ENCODE assay signal across 16 cellular contexts in genomic region chr10:93026072-93026471, GRCh38. TPM values are rescaled to one million over a fixed set of nuclear protein-coding genes. Genes with fewer than 3 reads are reported as not detected.
DNase-seq lines count a peak whose midpoint lies in the region; ATAC-seq, FAIRE-seq and TF ChIP-seq lines count a peak whose summit lies in the region.
"Had no signal": no experiment of that assay in that cellular context is flagged by ENCODE, and none has a peak within 500 bp of the region (broad histone marks: within the 10 kb centered on the region; RNA-seq: fewer than 3 reads in every experiment).

No MANE protein-coding gene starts in this region.

- intact Hi-C loops in K562 (cut with micrococcal nuclease) = no loop called here
- intact Hi-C loops in HepG2 (cut with micrococcal nuclease; ENCODE audit: unreplicated experiment) = loop anchor here (1.0 kb wide), 1 partner anchor 15 kb away; no protein-coding TSS in a partner anchor
- intact Hi-C loops in stomach (cut with DNase I; ENCODE audit: low total_unique reads) = no loop called here
- intact Hi-C loops in heart left ventricle (cut with DNase I) = no loop called here

- H3K36me3 ChIP-seq in K562 (ENCODE audit: control insufficient read depth, insufficient read depth, low read length) = peaks cover 22% of the 10 kb centered on the region; the same call in 2 of the 3 replicates
- no peaks in the 10 kb centered on the region; a peak in 1 of 5 replicates for H3K36me3 ChIP-seq in HepG2 (replicated peaks in 1 of 2; ENCODE audit: control insufficient read depth in 1 of 2, insufficient read depth in 2 of 2, low read length in 2 of 2)
- H3K36me3 ChIP-seq in stomach = peaks cover 0 to 22% (median 6%) of the 10 kb centered on the region in 4 donors
- H3K36me3 ChIP-seq in heart left ventricle = peaks cover 0 to 21% (median 0%) of the 10 kb centered on the region in 9 donors

- DNase-seq in D721Med (ENCODE audit: insufficient read length, low spot score) = no peak
- DNase-seq in H54 (ENCODE audit: insufficient read length, low spot score) = no peak
- DNase-seq in K562 (ENCODE audit: extremely low read depth in 1 of 4, low spot score in 3 of 4) = no peak
- DNase-seq in HepG2 (ENCODE audit: low spot score) = no peak
- no peak for DNase-seq in AG08395 (ENCODE audit: low spot score)
- DNase-seq in stomach = no peak
- no peak for DNase-seq in heart left ventricle
- DNase-seq: Caco-2; CD8-positive, alpha-beta memory T cell; DMS79; GM23248; H9 had no signal

- in situ Hi-C loops in K562 (cut with MboI) = no loop called here
- in situ Hi-C loops in HepG2 (cut with HindIII; ENCODE audit: extremely low pct_ligation_motif_present, low pct_unique_long_range_greater_than_20kb) = no loop called here

- H4K20me1 ChIP-seq in K562 (replicated peaks; ENCODE audit: control insufficient read depth, insufficient read depth, low read length) (no peaks in the 10 kb centered on the region), HepG2 (ENCODE audit: insufficient read depth, low read length) (no peaks in the 10 kb centered on the region)

- TF ChIP-seq CTCF in D721Med (IDR thresholded peaks at IDR 0.05; ENCODE audit: insufficient read depth, missing control alignments) = no peak
- no peak for TF ChIP-seq CTCF in K562 (IDR thresholded peaks at IDR 0.05 in 2 of 3, conservative IDR thresholded peaks at IDR 0.05 in 1 of 3; ENCODE audit: insufficient read depth in 2 of 3, low read depth in 1 of 3, low read length in 3 of 3)
- no peak for TF ChIP-seq CTCF in HepG2 (CRISPR knock-in tag; IDR thresholded peaks at IDR 0.05)
- TF ChIP-seq CTCF in stomach (IDR thresholded peaks at IDR 0.05) = no peak
- no peak for TF ChIP-seq CTCF in heart left ventricle (IDR thresholded peaks at IDR 0.05)

- TF ChIP-seq EP300 in K562 (IDR thresholded peaks at IDR 0.05; ENCODE audit: low read length) (no peak), HepG2 (IDR thresholded peaks at IDR 0.05; ENCODE audit: low read depth in 2 of 2, low read length in 2 of 2) (no peak), HepG2 (CRISPR knock-in tag; IDR thresholded peaks at IDR 0.05; ENCODE audit: borderline replicate concordance) (no peak), stomach (IDR thresholded peaks at IDR 0.05) (no peak)

- H3K4me1 ChIP-seq in K562 (replicated peaks in 1 of 2; ENCODE audit: control insufficient read depth in 2 of 2, insufficient read depth in 2 of 2, low read length in 2 of 2) (no peaks in the 10 kb centered on the region; a peak in 1 of 5 replicates), HepG2 (ENCODE audit: insufficient read depth, low read length) (peaks cover 20% of the 10 kb centered on the region), stomach (no peaks in the 10 kb centered on the region), heart left ventricle (no peaks in the 10 kb centered on the region)

- ATAC-seq in K562 = no peak
- ATAC-seq in HepG2 = no peak
- ATAC-seq in heart left ventricle = no peak
- ATAC-seq: GM12878 had no signal

- POLR2A ChIA-PET in K562 (lab: Yijun Ruan, JAX) = no interaction called here
- POLR2A ChIA-PET in HepG2 (lab: Yijun Ruan, JAX) = no interaction called here

- H2AFZ ChIP-seq in K562 (ENCODE audit: low read depth, low read length) (no peak overlapping the region), HepG2 (ENCODE audit: low read length) (no peak overlapping the region)
- H2AFZ ChIP-seq: GM23248 had no signal

- FAIRE-seq in D721Med (lab: Jason Lieb, UNC) (peak; percentile 53), H54 (lab: Jason Lieb, UNC) (peak; percentile 86), K562 (lab: Jason Lieb, UNC) (no peak), HepG2 (lab: Jason Lieb, UNC) (no peak)
- FAIRE-seq: GM12878 had no signal

- H3K4me2 ChIP-seq in K562 (ENCODE audit: insufficient read depth, low read length) (no peak overlapping the region), HepG2 (ENCODE audit: low read depth, low read length) (no peak overlapping the region)

- H3K9ac ChIP-seq in K562 (ENCODE audit: insufficient read depth in 1 of 2, low read depth in 2 of 2, low read length in 2 of 2) (no peak overlapping the region), HepG2 (ENCODE audit: insufficient read depth, low read depth, low read length) (no peak overlapping the region)
- H3K9ac ChIP-seq: GM23248 had no signal

- TF ChIP-seq RAD21 in K562 (CRISPR knock-in tag; conservative IDR thresholded peaks at IDR 0.05 in 1 of 2, IDR thresholded peaks at IDR 0.05 in 1 of 2) = no peak
- TF ChIP-seq RAD21 in HepG2 (CRISPR knock-in tag; IDR thresholded peaks at IDR 0.05) = no peak

- TF ChIP-seq POLR2A in H54 (IDR thresholded peaks at IDR 0.05; ENCODE audit: low read depth, low read length) = no peak
- no peak for TF ChIP-seq POLR2A in K562 (conservative IDR thresholded peaks at IDR 0.05)
- no peak for TF ChIP-seq POLR2A in HepG2 (IDR thresholded peaks at IDR 0.05; ENCODE audit: insufficient read depth in 1 of 2, low read depth in 2 of 2, low read length in 2 of 2)
- TF ChIP-seq POLR2A in stomach (IDR thresholded peaks at IDR 0.05) = no peak
- no peak for TF ChIP-seq POLR2A in heart left ventricle (IDR thresholded peaks at IDR 0.05)

- WGBS in K562 (ENCODE audit: insufficient coverage, low coverage, missing lambda C conversion rate) = 46% methylated on average over 2 of the region's 2 CpGs
- WGBS in HepG2 (ENCODE audit: low lambda C conversion rate) = 58% methylated on average over 2 of the region's 2 CpGs
- 54 to 66% (median 56%) methylated on average over 2 of the region's 2 CpGs for WGBS in stomach, 5 donors
- 85 to 93% (median 90%) methylated on average over 2 of the region's 2 CpGs for WGBS in heart left ventricle, 4 donors

- BruUV-seq in K562 (replicated peaks; lab: Mats Ljungman, UMichigan) (no TSS peak), HepG2 (replicated peaks; lab: Mats Ljungman, UMichigan) (no TSS peak)

- no peak overlapping the region for H3K27ac ChIP-seq in K562 (ENCODE audit: extremely low read depth, low read depth, low read length)
- H3K27ac ChIP-seq in HepG2 (ENCODE audit: extremely low read length, insufficient read depth, low read length) = no peak overlapping the region
- H3K27ac ChIP-seq in stomach = no peak overlapping the region
- H3K27ac ChIP-seq in heart left ventricle = no peak overlapping the region
- H3K27ac ChIP-seq: GM23248 had no signal

- no peaks in the 10 kb centered on the region for H3K9me1 ChIP-seq in K562 (ENCODE audit: control insufficient read depth, insufficient read depth, low read length)

- no peaks in the 10 kb centered on the region for H3K79me2 ChIP-seq in K562 (ENCODE audit: control insufficient read depth, insufficient read depth, low read length)
- H3K79me2 ChIP-seq in HepG2 (ENCODE audit: insufficient read depth, low read length) = no peaks in the 10 kb centered on the region

- H3K9me3 ChIP-seq in K562 (replicated peaks; ENCODE audit: control insufficient read depth, insufficient read depth, low read depth, low read length) (no peaks in the 10 kb centered on the region; the same call in 1 of the 2 replicates), HepG2 (ENCODE audit: low read length) (no peaks in the 10 kb centered on the region), stomach (peaks cover 0 to 5% (median 0%) of the 10 kb centered on the region in 4 donors), heart left ventricle (peaks cover 0 to 12% (median 4%) of the 10 kb centered on the region in 12 donors)

- CTCF ChIA-PET in K562 (lab: Yijun Ruan, JAX; ENCODE audit: low intra/inter-chr PET ratio) = no interaction called here
- CTCF ChIA-PET in HepG2 (lab: Yijun Ruan, JAX; ENCODE audit: low intra/inter-chr PET ratio, low total read pairs) = no interaction called here

- H3K4me3 ChIP-seq in K562 (no peak overlapping the region), HepG2 (replicated peaks in 1 of 3; ENCODE audit: insufficient read depth in 1 of 3, low read depth in 2 of 3, low read length in 3 of 3) (no peak overlapping the region), stomach (no peak overlapping the region), heart left ventricle (no peak overlapping the region)
- H3K4me3 ChIP-seq: GM12878, GM23248 had no signal

- H3K27me3 ChIP-seq in K562 (ENCODE audit: control insufficient read depth in 2 of 2, insufficient read depth in 2 of 2, low read length in 2 of 2) (no peaks in the 10 kb centered on the region), HepG2 (ENCODE audit: control insufficient read depth in 1 of 2, insufficient read depth in 2 of 2, low read length in 2 of 2) (no peaks in the 10 kb centered on the region), stomach (no peaks in the 10 kb centered on the region), heart left ventricle (no peaks in the 10 kb centered on the region)

RNA-seq across cellular contexts. Expression of gene CYP26C1, which starts 34.5 kb away (rescaled TPM):
- total RNA-seq in K562 (2011; cell fraction: chromatin; rRNA removed; ENCODE audit: low replicate concordance) = 0.72 and 1.5 TPM in 2 replicates
- 0.26 and 0.83 TPM in 2 replicates for total RNA-seq in K562 (2011; cell fraction: nucleolus; rRNA removed)
- total RNA-seq in K562 (2011; cell fraction: nucleoplasm; rRNA removed) = 0.59 and 0.84 TPM in 2 replicates
- total RNA-seq in K562 (2014; rRNA removed) (0.08 and 0.09 TPM in 2 replicates), K562 (2014; rRNA removed; fragmentation: Illumina TruSeq; extraction: Trizol) (not detected in 2 replicates), K562 (2015; rRNA removed; fragmentation: Illumina TruSeq; extraction: Trizol) (0.07 and 0.08 TPM in 2 replicates), K562 (2021) (0.07 and 0.16 TPM in 2 replicates), HepG2 (2016; rRNA removed; fragmentation: Illumina TruSeq; extraction: Trizol) (0.02 TPM in 1 of 2 replicates, not detected in the other), stomach (1 to 10 TPM in 1 of 5 donors, not detected in 4; 7.0 TPM), heart left ventricle (under 1 TPM in 1 of 9 donors, not detected in 8; 0.07 TPM)
- polyA plus RNA-seq in K562 (2011; rRNA removed) (not detected in 2 replicates), K562 (2014; fragmentation: Illumina TruSeq; extraction: Trizol) (not detected in 2 replicates), K562 (2014; fragmentation: Nextera tagmentation; extraction: Ambion mirVana) (not detected), K562 (2014; rRNA removed) (not detected in 2 replicates), HepG2 (2011; rRNA removed) (not detected in 2 replicates), stomach (not detected), heart left ventricle (not detected)
- not detected in 2 replicates for polyA plus RNA-seq in K562 (2011; cell fraction: cytosol; rRNA removed)
- polyA plus RNA-seq in K562 (2011; cell fraction: nucleus; rRNA removed) = 0.08 and 0.13 TPM in 2 replicates
- 0.04 TPM in 1 of 2 replicates, not detected in the other for polyA plus RNA-seq in K562 (2012)
- 0.04 and 0.06 TPM in 2 replicates for polyA minus RNA-seq in K562 (2011; rRNA and poly(A)+ RNA removed)
- polyA minus RNA-seq in K562 (2011; cell fraction: cytosol; rRNA and poly(A)+ RNA removed) = not detected in 2 replicates
- 0.67 and 1.00 TPM in 2 replicates for polyA minus RNA-seq in K562 (2011; cell fraction: nucleus; rRNA and poly(A)+ RNA removed)
- total RNA-seq in HepG2 (2016; cell fraction: cytosol; rRNA removed; fragmentation: Illumina TruSeq; extraction: Trizol; ENCODE audit: low read depth) = not detected in 2 replicates
- 0.02 TPM in 1 of 2 replicates, not detected in the other for total RNA-seq in HepG2 (2016; cell fraction: insoluble cytoplasmic fraction; rRNA removed; fragmentation: Illumina TruSeq; extraction: Trizol)
- not detected in 2 replicates for total RNA-seq in HepG2 (2016; cell fraction: membrane; rRNA removed; fragmentation: Illumina TruSeq; extraction: Trizol)
- 0.12 and 0.19 TPM in 2 replicates for total RNA-seq in HepG2 (2016; cell fraction: nucleus; rRNA removed; fragmentation: Illumina TruSeq; extraction: Trizol)
- polyA plus RNA-seq in HepG2 (2011; cell fraction: cytosol; rRNA removed) = not detected in 2 replicates
- polyA plus RNA-seq in HepG2 (2011; cell fraction: nucleus; rRNA removed) = 0.35 and 0.42 TPM in 2 replicates
- polyA plus RNA-seq in HepG2 (2012) = not detected in 2 replicates
- not detected in 2 replicates for polyA plus RNA-seq in HepG2 (2016; cell fraction: cytosol; fragmentation: Illumina TruSeq; extraction: Trizol; ENCODE audit: low read depth)
- not detected in 2 replicates for polyA plus RNA-seq in HepG2 (2016; cell fraction: insoluble cytoplasmic fraction; fragmentation: Illumina TruSeq; extraction: Trizol; ENCODE audit: low read depth)
- polyA plus RNA-seq in HepG2 (2016; cell fraction: membrane; fragmentation: Illumina TruSeq; extraction: Trizol; ENCODE audit: low read depth) = not detected in 2 replicates
- polyA plus RNA-seq in HepG2 (2016; cell fraction: nucleus; fragmentation: Illumina TruSeq; extraction: Trizol; ENCODE audit: insufficient read depth, low read depth) = not detected in 2 replicates
- 0.07 and 0.26 TPM in 2 replicates for polyA minus RNA-seq in HepG2 (2011; rRNA and poly(A)+ RNA removed; ENCODE audit: low replicate concordance)
- not detected in 2 replicates for polyA minus RNA-seq in HepG2 (2011; cell fraction: cytosol; rRNA and poly(A)+ RNA removed)
- 0.87 and 1.5 TPM in 2 replicates for polyA minus RNA-seq in HepG2 (2011; cell fraction: nucleus; rRNA and poly(A)+ RNA removed)
- total RNA-seq: CD8-positive, alpha-beta memory T cell; G401; GM23248 had no signal
- polyA plus RNA-seq: AG04450; CD14-positive monocyte; CD8-positive, alpha-beta memory T cell; GM12878; GM23248 had no signal

RNA-seq across cellular contexts. Expression of gene CYP26A1, which starts 47.6 kb away (rescaled TPM):
- 5.2 and 7.0 TPM in 2 replicates for total RNA-seq in K562 (2011; cell fraction: chromatin; rRNA removed; ENCODE audit: low replicate concordance)
- total RNA-seq in K562 (2011; cell fraction: nucleolus; rRNA removed) = 4.5 and 10.0 TPM in 2 replicates
- total RNA-seq in K562 (2011; cell fraction: nucleoplasm; rRNA removed) = 2.8 and 5.3 TPM in 2 replicates
- total RNA-seq in K562 (2014; rRNA removed) (1.4 and 1.6 TPM in 2 replicates), K562 (2014; rRNA removed; fragmentation: Illumina TruSeq; extraction: Trizol) (1.2 and 1.4 TPM in 2 replicates), K562 (2015; rRNA removed; fragmentation: Illumina TruSeq; extraction: Trizol) (5.0 and 5.2 TPM in 2 replicates), K562 (2021) (1.6 and 2.5 TPM in 2 replicates), HepG2 (2016; rRNA removed; fragmentation: Illumina TruSeq; extraction: Trizol) (not detected in 2 replicates), stomach (not detected), heart left ventricle (not detected)
- polyA plus RNA-seq in K562 (2011; rRNA removed) (4.0 and 5.1 TPM in 2 replicates), K562 (2014; fragmentation: Illumina TruSeq; extraction: Trizol) (0.54 and 1.5 TPM in 2 replicates), K562 (2014; fragmentation: Nextera tagmentation; extraction: Ambion mirVana) (under 1 TPM; 0.11 to 0.38 TPM), K562 (2014; rRNA removed) (1.6 TPM in 2 replicates), HepG2 (2011; rRNA removed) (0.15 and 0.31 TPM in 2 replicates), stomach (under 1 TPM in 1 of 3 donors, not detected in 2; 0.15 TPM), heart left ventricle (not detected)
- polyA plus RNA-seq in K562 (2011; cell fraction: cytosol; rRNA removed) = 2.3 and 5.8 TPM in 2 replicates
- 10.4 and 19.4 TPM in 2 replicates for polyA plus RNA-seq in K562 (2011; cell fraction: nucleus; rRNA removed)
- 2.4 and 3.1 TPM in 2 replicates for polyA plus RNA-seq in K562 (2012)
- polyA minus RNA-seq in K562 (2011; rRNA and poly(A)+ RNA removed) = 0.98 and 1.4 TPM in 2 replicates
- polyA minus RNA-seq in K562 (2011; cell fraction: cytosol; rRNA and poly(A)+ RNA removed) = 0.86 and 1.3 TPM in 2 replicates
- 3.7 and 4.4 TPM in 2 replicates for polyA minus RNA-seq in K562 (2011; cell fraction: nucleus; rRNA and poly(A)+ RNA removed)
- not detected in 2 replicates for total RNA-seq in HepG2 (2016; cell fraction: cytosol; rRNA removed; fragmentation: Illumina TruSeq; extraction: Trizol; ENCODE audit: low read depth)
- not detected in 2 replicates for total RNA-seq in HepG2 (2016; cell fraction: insoluble cytoplasmic fraction; rRNA removed; fragmentation: Illumina TruSeq; extraction: Trizol)
- not detected in 2 replicates for total RNA-seq in HepG2 (2016; cell fraction: membrane; rRNA removed; fragmentation: Illumina TruSeq; extraction: Trizol)
- not detected in 2 replicates for total RNA-seq in HepG2 (2016; cell fraction: nucleus; rRNA removed; fragmentation: Illumina TruSeq; extraction: Trizol)
- polyA plus RNA-seq in HepG2 (2011; cell fraction: cytosol; rRNA removed) = 0.14 and 0.48 TPM in 2 replicates
- 1.4 and 1.6 TPM in 2 replicates for polyA plus RNA-seq in HepG2 (2011; cell fraction: nucleus; rRNA removed)
- polyA plus RNA-seq in HepG2 (2012) = not detected in 2 replicates
- not detected in 2 replicates for polyA plus RNA-seq in HepG2 (2016; cell fraction: cytosol; fragmentation: Illumina TruSeq; extraction: Trizol; ENCODE audit: low read depth)
- not detected in 2 replicates for polyA plus RNA-seq in HepG2 (2016; cell fraction: insoluble cytoplasmic fraction; fragmentation: Illumina TruSeq; extraction: Trizol; ENCODE audit: low read depth)
- not detected in 2 replicates for polyA plus RNA-seq in HepG2 (2016; cell fraction: membrane; fragmentation: Illumina TruSeq; extraction: Trizol; ENCODE audit: low read depth)
- polyA plus RNA-seq in HepG2 (2016; cell fraction: nucleus; fragmentation: Illumina TruSeq; extraction: Trizol; ENCODE audit: insufficient read depth, low read depth) = not detected in 2 replicates
- 0.20 TPM in 1 of 2 replicates, not detected in the other for polyA minus RNA-seq in HepG2 (2011; rRNA and poly(A)+ RNA removed; ENCODE audit: low replicate concordance)
- not detected in 2 replicates for polyA minus RNA-seq in HepG2 (2011; cell fraction: cytosol; rRNA and poly(A)+ RNA removed)
- 0.13 TPM in 1 of 2 replicates, not detected in the other for polyA minus RNA-seq in HepG2 (2011; cell fraction: nucleus; rRNA and poly(A)+ RNA removed)
- total RNA-seq: CD8-positive, alpha-beta memory T cell; GM12878; GM23248 had no signal
- polyA plus RNA-seq: AG04450; CD14-positive monocyte; CD8-positive, alpha-beta memory T cell; GM12878; GM23248 had no signal
